ENCODE assay signal across 12 cellular contexts in the genomic region with DNA sequence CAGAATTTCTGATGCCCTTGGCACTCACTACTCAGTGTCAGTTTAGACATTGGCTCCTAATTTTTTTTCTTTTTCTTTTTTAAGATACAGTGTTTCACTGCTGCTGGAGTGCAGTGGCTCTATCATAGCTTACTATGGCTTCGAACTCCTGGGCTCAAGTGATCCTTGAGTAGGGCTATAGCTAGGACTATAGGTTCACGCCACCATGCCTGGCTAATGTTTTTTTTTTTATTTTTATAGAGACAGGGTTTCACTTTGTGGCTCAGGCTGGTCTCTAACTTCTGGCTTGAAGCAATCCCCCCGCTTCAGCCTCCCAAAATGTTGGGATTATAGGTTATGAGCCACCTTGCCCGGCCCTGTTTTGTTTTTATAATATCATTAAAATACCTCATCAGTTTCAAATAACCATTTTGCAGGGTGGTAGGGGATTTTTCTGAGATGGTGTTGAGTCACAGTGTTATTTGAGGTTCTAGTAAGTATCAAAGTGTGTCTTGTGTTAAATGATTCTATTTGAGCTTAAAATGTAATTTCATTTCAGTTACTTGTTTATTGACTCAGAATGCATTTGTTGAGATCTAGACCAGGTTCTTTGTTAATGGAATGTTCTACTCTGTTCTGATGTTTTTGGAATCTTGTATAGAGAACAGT. TPM values are rescaled to one million over a fixed set of nuclear protein-coding genes. Genes with fewer than 3 reads are reported as not detected.
DNase-seq lines count a peak whose midpoint lies in the region; ATAC-seq and TF ChIP-seq lines count a peak whose summit lies in the region.
"Had no signal": no experiment of that assay in that cellular context is flagged by ENCODE, and none has a peak within 500 bp of the region (broad histone marks: within the 10 kb centered on the region; RNA-seq: fewer than 3 reads in every experiment).

No MANE protein-coding gene starts in this region.

- CTCF ChIA-PET in activated naive CD4-positive, alpha-beta T cell treated with anti-CD3 and anti-CD28 coated beads, Interleukin-2, amount 10 ng/mL, durations not matched to agents 7 days and 5 days (lab: Charles Lee): interaction anchor here (1.9 kb wide), 1 partner anchor 12 kb away, joined by 3 read pairs; no protein-coding TSS in a partner anchor

- TF ChIP-seq CTCF in foreskin keratinocyte (conservative IDR thresholded peaks at IDR 0.05): no peak
- TF ChIP-seq CTCF in stomach (IDR thresholded peaks at IDR 0.05): no peak

- peaks cover 23% of the 10 kb centered on the region for H3K4me1 ChIP-seq in foreskin keratinocyte
- H3K4me1 ChIP-seq in stomach: peaks cover 21 to 84% (median 51%) of the 10 kb centered on the region in 4 donors

- no peak overlapping the region for H3K4me3 Mint-ChIP-seq in activated naive CD4-positive, alpha-beta T cell treated with anti-CD3 and anti-CD28 coated beads, Interleukin-2, amount 10 ng/mL, durations not matched to agents 7 days and 5 days

- peaks cover 6 to 16% of the 10 kb centered on the region in 2 donors for H3K36me3 Mint-ChIP-seq in activated naive CD4-positive, alpha-beta T cell treated with anti-CD3 and anti-CD28 coated beads, Interleukin-2, amount 50 U/mL, for 72 hours
- peaks cover 2% of the 10 kb centered on the region for H3K36me3 Mint-ChIP-seq in activated naive CD4-positive, alpha-beta T cell treated with anti-CD3 and anti-CD28 coated beads, Interleukin-2, amount 10 ng/mL, durations not matched to agents 7 days and 5 days

- H3K9me3 ChIP-seq in stomach: no peaks in the 10 kb centered on the region
- H3K9me3 ChIP-seq: pancreas had no signal

- H3K36me3 ChIP-seq in stomach: peaks cover 0 to 19% (median 17%) of the 10 kb centered on the region in 4 donors

- H3K9me3 Mint-ChIP-seq in activated naive CD4-positive, alpha-beta T cell treated with anti-CD3 and anti-CD28 coated beads, Interleukin-2, amount 50 U/mL, for 72 hours: no peaks in the 10 kb centered on the region
- H3K9me3 Mint-ChIP-seq in activated naive CD4-positive, alpha-beta T cell treated with anti-CD3 and anti-CD28 coated beads, Interleukin-2, amount 10 ng/mL, durations not matched to agents 7 days and 5 days: no peaks in the 10 kb centered on the region

- 54 to 79% (median 72%) methylated on average over 4 of the region's 4 CpGs for WGBS in stomach, 5 donors

- DNase-seq in activated naive CD4-positive, alpha-beta T cell treated with anti-CD3 and anti-CD28 coated beads, Interleukin-2, amount 50 U/mL, for 72 hours (ENCODE audit: low spot score in 2 of 2): no peak
- DNase-seq in activated naive CD4-positive, alpha-beta T cell treated with anti-CD3 and anti-CD28 coated beads, Interleukin-2, amount 10 ng/mL, durations not matched to agents 7 days and 5 days: no peak
- peak; percentile 48 for DNase-seq in M059J (ENCODE audit: low read depth)
- DNase-seq in foreskin keratinocyte: no peak
- DNase-seq in stomach: no peak
- DNase-seq in mesenteric fat pad (ENCODE audit: low spot score): no peak
- no peak for DNase-seq in cerebellar nuclear complex (lab: John Stamatoyannopoulos, UW)
- DNase-seq in NCI-H510A (lab: John Stamatoyannopoulos, UW): no peak
- DNase-seq: brain microvascular endothelial cell, NCI-H1694, NCI-H748 treated with DMSO at 0.1 percent for 48 hours, pancreas had no signal

- peak; percentile 78 to 83 for ATAC-seq in activated naive CD4-positive, alpha-beta T cell treated with anti-CD3 and anti-CD28 coated beads, Interleukin-2, amount 50 U/mL, for 72 hours
- ATAC-seq in foreskin keratinocyte: peak; percentile 72
- ATAC-seq: pancreas had no signal

- H3K27ac Mint-ChIP-seq in activated naive CD4-positive, alpha-beta T cell treated with anti-CD3 and anti-CD28 coated beads, Interleukin-2, amount 50 U/mL, for 72 hours: no peak overlapping the region
- no peak overlapping the region for H3K27ac Mint-ChIP-seq in activated naive CD4-positive, alpha-beta T cell treated with anti-CD3 and anti-CD28 coated beads, Interleukin-2, amount 10 ng/mL, durations not matched to agents 7 days and 5 days

- TF ChIP-seq EP300 in stomach (IDR thresholded peaks at IDR 0.05): no peak

- H3K27me3 ChIP-seq in foreskin keratinocyte: no peaks in the 10 kb centered on the region
- no peaks in the 10 kb centered on the region for H3K27me3 ChIP-seq in stomach
- H3K27me3 ChIP-seq: brain microvascular endothelial cell, pancreas had no signal

- peaks cover 3% of the 10 kb centered on the region for H3K27me3 Mint-ChIP-seq in activated naive CD4-positive, alpha-beta T cell treated with anti-CD3 and anti-CD28 coated beads, Interleukin-2, amount 10 ng/mL, durations not matched to agents 7 days and 5 days

- intact Hi-C loops in stomach (cut with DNase I; ENCODE audit: low total_unique reads): no loop called here

- H3K27ac ChIP-seq in foreskin keratinocyte (peak overlapping the region; percentile 73), stomach (peak overlapping the region in 3 of 5 donors; percentile 52 to 99 (median 63))
- H3K27ac ChIP-seq: brain microvascular endothelial cell had no signal

- peaks cover 4% of the 10 kb centered on the region for H3K4me1 Mint-ChIP-seq in activated naive CD4-positive, alpha-beta T cell treated with anti-CD3 and anti-CD28 coated beads, Interleukin-2, amount 10 ng/mL, durations not matched to agents 7 days and 5 days

- no peak overlapping the region for H3K4me3 ChIP-seq in stomach
- H3K4me3 ChIP-seq: pancreas had no signal

- TF ChIP-seq POLR2A in stomach (IDR thresholded peaks at IDR 0.05): no peak

RNA-seq across cellular contexts. Expression of a gene that starts 7.0 kb away (rescaled TPM):
- total RNA-seq in activated naive CD4-positive, alpha-beta T cell treated with anti-CD3 and anti-CD28 coated beads, Interleukin-2, amount 50 U/mL, for 72 hours: 10 to 100 TPM in 1 of 2 donors, 1 to 10 TPM in 1; 9.2 to 17.1 TPM
- 55.0 and 79.0 TPM in 2 replicates for total RNA-seq in M059J (2014; rRNA removed; shearing (Covaris generic))
- total RNA-seq in foreskin keratinocyte: 47.4 and 52.3 TPM in 2 replicates
- polyA plus RNA-seq in foreskin keratinocyte: 11.1 and 11.9 TPM in 2 replicates
- total RNA-seq in stomach: 100 to 1,000 TPM in 2 of 5 donors, 10 to 100 TPM in 3; 44.9 to 229 (median 75.3) TPM
- polyA plus RNA-seq in stomach: 10 to 100 TPM in 2 of 3 donors, 1 to 10 TPM in 1; 6.0 to 21.2 (median 16.5) TPM
- 258 TPM for total RNA-seq in mesenteric fat pad
